Comparison of ENCODE assay signal across 27 cellular contexts in the genomic region with DNA sequence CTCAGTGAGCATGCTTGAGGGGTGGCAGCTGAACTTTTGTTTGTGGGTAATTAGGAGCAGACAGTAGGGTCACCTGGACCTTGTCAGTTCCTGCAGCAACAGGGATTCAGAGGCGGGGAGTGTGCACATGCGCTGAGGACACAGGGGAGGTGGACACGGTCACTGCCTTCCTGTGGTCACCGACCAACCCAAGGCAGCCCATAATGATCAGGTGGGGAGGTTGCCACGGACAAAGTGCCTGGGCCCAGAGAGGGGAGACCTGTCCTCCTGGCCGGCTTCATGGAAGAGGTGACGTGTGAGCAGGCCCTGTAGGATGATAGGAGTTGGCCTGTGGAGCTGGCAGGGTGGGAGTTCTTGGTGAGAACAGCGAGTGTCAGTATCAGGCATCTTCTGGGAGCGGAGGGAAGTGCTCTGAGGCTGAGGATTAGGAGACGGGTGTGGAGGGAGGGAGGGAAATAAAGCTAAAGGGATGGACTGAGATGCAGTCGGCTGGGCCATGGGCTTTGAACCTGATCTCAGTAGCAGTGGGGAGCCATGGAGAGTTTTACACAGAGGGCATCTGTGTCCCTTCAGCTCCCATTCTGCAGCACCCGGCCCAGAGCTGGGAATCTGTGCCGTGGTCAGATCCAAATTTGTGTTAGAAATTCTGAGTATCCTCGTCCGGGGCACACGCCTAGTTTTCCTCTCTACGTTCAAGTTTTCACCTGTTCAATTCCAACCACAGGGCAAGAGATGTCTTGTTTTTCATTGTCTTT.
DNase-seq lines count a peak whose midpoint lies in the region; ATAC-seq, FAIRE-seq and TF ChIP-seq lines count a peak whose summit lies in the region.
"Had no signal": no experiment of that assay in that cellular context is flagged by ENCODE, and none has a peak within 500 bp of the region (broad histone marks: within the 10 kb centered on the region; RNA-seq: fewer than 3 reads in every experiment).

No MANE protein-coding gene starts in this region.

- H3K4me3 Mint-ChIP-seq in GM23338 (no peak overlapping the region), osteocyte (ENCODE audit: unreplicated experiment) (no peak overlapping the region), Caco-2 (ENCODE audit: unreplicated experiment) (no peak overlapping the region)
- H3K4me3 Mint-ChIP-seq in activated T-cell treated with anti-CD3 and anti-CD28 coated beads, Interleukin-2, amount 50 U/mL, for 72 hours = no peak overlapping the region
- H3K4me3 Mint-ChIP-seq: activated CD8-positive, alpha-beta T cell treated with anti-CD3 and anti-CD28 coated beads, Interleukin-2, amount 10 ng/mL, durations not matched to agents 7 days and 5 days; activated naive CD8-positive, alpha-beta T cell treated with anti-CD3 and anti-CD28 coated beads for 36 hours; stimulated activated naive CD8-positive, alpha-beta T cell treated with anti-CD3 and anti-CD28 coated beads, Interleukin-15, amount 100 ng/mL, for 72 hours; T-helper 1 cell treated with Interleukin-12 subunit alpha and Interleukin-12 subunit beta and Interleukin-4 antibody, amounts not matched to agents 30 μg/mL and 1 μg/mL, for 36 hours had no signal

- intact Hi-C loops in K562 (cut with micrococcal nuclease) = loop anchor here (2.0 kb wide), 1 partner anchor 142 kb away; the partner anchor contains the start of gene SORCS2
- intact Hi-C loops in kidney (cut with DNase I) = no loop called here
- intact Hi-C loops in Caco-2 (cut with micrococcal nuclease; ENCODE audit: unreplicated experiment) = no loop called here

- H3K4me3 ChIP-seq in GM23338 (no peak overlapping the region), K562 (no peak overlapping the region), kidney (ENCODE audit: low read length in 2 of 2) (no peak overlapping the region), Caco-2 (ENCODE audit: low read depth, low read length) (no peak overlapping the region)
- H3K4me3 ChIP-seq: thyroid gland had no signal

- CTCF ChIA-PET in K562 (lab: Yijun Ruan, JAX; ENCODE audit: low intra/inter-chr PET ratio) (no interaction called here), Caco-2 (lab: Charles Lee) (interaction anchor here (0.8 to 1.8 kb wide), 6 partner anchors 10 to 145 kb away, joined by 3 to 11 read pairs (median 7); partner anchors contain the start of gene SORCS2)

- no peaks in the 10 kb centered on the region for H3K79me2 ChIP-seq in GM23338 (replicated peaks; ENCODE audit: insufficient read depth)
- no peaks in the 10 kb centered on the region for H3K79me2 ChIP-seq in K562 (ENCODE audit: control insufficient read depth, insufficient read depth, low read length)

- H3K36me3 ChIP-seq in GM23338 (ENCODE audit: insufficient read depth) (no peaks in the 10 kb centered on the region), K562 (ENCODE audit: control insufficient read depth, insufficient read depth, low read length) (no peaks in the 10 kb centered on the region), kidney (ENCODE audit: control insufficient read depth in 1 of 2, insufficient read depth in 2 of 2, low read length in 2 of 2) (no peaks in the 10 kb centered on the region), Caco-2 (ENCODE audit: control insufficient read depth, insufficient read depth, low read length) (no peaks in the 10 kb centered on the region)
- H3K36me3 ChIP-seq: BE2C, thyroid gland had no signal

- no peak overlapping the region for H3K27ac Mint-ChIP-seq in GM23338
- H3K27ac Mint-ChIP-seq in osteocyte (ENCODE audit: unreplicated experiment) = peak overlapping the region; percentile 19
- H3K27ac Mint-ChIP-seq in Caco-2 (ENCODE audit: unreplicated experiment) = no peak overlapping the region
- no peak overlapping the region for H3K27ac Mint-ChIP-seq in activated T-cell treated with anti-CD3 and anti-CD28 coated beads, Interleukin-2, amount 50 U/mL, for 72 hours
- H3K27ac Mint-ChIP-seq: activated CD8-positive, alpha-beta T cell treated with anti-CD3 and anti-CD28 coated beads, Interleukin-2, amount 10 ng/mL, durations not matched to agents 7 days and 5 days; activated naive CD8-positive, alpha-beta T cell treated with anti-CD3 and anti-CD28 coated beads for 36 hours; IgD-negative memory B cell; T-helper 1 cell treated with Interleukin-12 subunit alpha and Interleukin-12 subunit beta and Interleukin-4 antibody, amounts not matched to agents 30 μg/mL and 1 μg/mL, for 36 hours had no signal

- no peak for TF ChIP-seq CTCF in GM23338 (conservative IDR thresholded peaks at IDR 0.05; ENCODE audit: low read depth in 2 of 2)
- TF ChIP-seq CTCF in K562 (IDR thresholded peaks at IDR 0.05 in 2 of 3, conservative IDR thresholded peaks at IDR 0.05 in 1 of 3; ENCODE audit: insufficient read depth in 2 of 3, low read depth in 1 of 3, low read length in 3 of 3) = no peak
- no peak for TF ChIP-seq CTCF in kidney (IDR thresholded peaks at IDR 0.05; ENCODE audit: borderline replicate concordance, extremely low read depth, insufficient read depth)
- no peak for TF ChIP-seq CTCF in osteocyte (IDR thresholded peaks at IDR 0.05)
- TF ChIP-seq CTCF in Caco-2 (IDR thresholded peaks at IDR 0.05; ENCODE audit: insufficient read depth in 1 of 2, low read depth in 1 of 2, low read length in 1 of 2, severe bottlenecking in 1 of 2, unreplicated experiment in 1 of 2) = no peak

- TF ChIP-seq EP300 in K562 (IDR thresholded peaks at IDR 0.05; ENCODE audit: low read length) = no peak

- peaks cover 3% of the 10 kb centered on the region; the same call in 1 of the 3 replicates for H3K36me3 Mint-ChIP-seq in GM23338 (ENCODE audit: low read depth)
- H3K36me3 Mint-ChIP-seq in osteocyte (ENCODE audit: unreplicated experiment) = no peaks in the 10 kb centered on the region
- no peaks in the 10 kb centered on the region for H3K36me3 Mint-ChIP-seq in Caco-2 (ENCODE audit: insufficient read depth, unreplicated experiment)
- no peaks in the 10 kb centered on the region for H3K36me3 Mint-ChIP-seq in activated T-cell treated with anti-CD3 and anti-CD28 coated beads, Interleukin-2, amount 50 U/mL, for 72 hours (ENCODE audit: insufficient read depth in 2 of 2)
- H3K36me3 Mint-ChIP-seq: activated naive CD8-positive, alpha-beta T cell treated with anti-CD3 and anti-CD28 coated beads for 36 hours; IgD-negative memory B cell had no signal

- POLR2A ChIA-PET in K562 (lab: Yijun Ruan, JAX) = no interaction called here
- POLR2A ChIA-PET in Caco-2 (lab: Charles Lee) = no interaction called here

- no peak for FAIRE-seq in K562 (lab: Jason Lieb, UNC)
- FAIRE-seq in kidney (lab: Jason Lieb, UNC) = no peak
- FAIRE-seq: GM12892, H54, islet of Langerhans, TTC549 had no signal

- BruUV-seq in K562 (replicated peaks; lab: Mats Ljungman, UMichigan) (no TSS peak), Caco-2 (replicated peaks; lab: Mats Ljungman, UMichigan) (no TSS peak)

- ATAC-seq in GM23338 = no peak
- no peak for ATAC-seq in K562
- ATAC-seq in activated T-cell treated with anti-CD3 and anti-CD28 coated beads, Interleukin-2, amount 50 U/mL, for 72 hours (replicated peaks in 1 of 2) = no peak
- ATAC-seq: stimulated activated naive CD8-positive, alpha-beta T cell treated with anti-CD3 and anti-CD28 coated beads, Interleukin-15, amount 100 ng/mL, for 72 hours had no signal

- no peak for DNase-seq in GM23338 (ENCODE audit: low spot score)
- no peak for DNase-seq in K562 (ENCODE audit: extremely low read depth in 1 of 4, low spot score in 3 of 4)
- peak; percentile 39 for DNase-seq in kidney
- no peak for DNase-seq in osteocyte (ENCODE audit: extremely low spot score, unreplicated experiment)
- no peak for DNase-seq in NCI-H2227 (lab: John Stamatoyannopoulos, UW; ENCODE audit: unreplicated experiment)
- no peak for DNase-seq in Caco-2
- DNase-seq in activated T-cell treated with anti-CD3 and anti-CD28 coated beads, Interleukin-2, amount 50 U/mL, for 72 hours = no peak
- DNase-seq: ACHN; activated CD4-positive, alpha-beta T cell treated with anti-CD3 and anti-CD28 coated beads for 1 hour; activated CD8-positive, alpha-beta T cell treated with anti-CD3 and anti-CD28 coated beads, Interleukin-2, amount 10 ng/mL, durations not matched to agents 7 days and 5 days; activated naive CD8-positive, alpha-beta T cell treated with anti-CD3 and anti-CD28 coated beads for 36 hours; activated T-cell treated with anti-CD3 and anti-CD28 coated beads for 4 hours; BE2C; central memory CD4-positive, alpha-beta T cell; dermis blood vessel endothelial cell; DMS153; NCI-H1092; NCI-H1930; NCI-H2227 treated with DMSO at 0.1 percent for 48 hours; stimulated activated naive CD8-positive, alpha-beta T cell treated with anti-CD3 and anti-CD28 coated beads, Interleukin-15, amount 100 ng/mL, for 72 hours had no signal

- H3K27me3 Mint-ChIP-seq in GM23338 (ENCODE audit: insufficient read depth, low read depth, poor library complexity) (peaks cover 17% of the 10 kb centered on the region), osteocyte (ENCODE audit: unreplicated experiment) (no peaks in the 10 kb centered on the region), Caco-2 (ENCODE audit: insufficient read depth, unreplicated experiment) (no peaks in the 10 kb centered on the region)
- no peaks in the 10 kb centered on the region for H3K27me3 Mint-ChIP-seq in activated T-cell treated with anti-CD3 and anti-CD28 coated beads, Interleukin-2, amount 50 U/mL, for 72 hours (ENCODE audit: low read depth)
- H3K27me3 Mint-ChIP-seq: stimulated activated naive CD8-positive, alpha-beta T cell treated with anti-CD3 and anti-CD28 coated beads, Interleukin-15, amount 100 ng/mL, for 72 hours had no signal

- H2AFZ ChIP-seq in GM23338 (peak overlapping the region; percentile 78; the same call in 1 of the 2 replicates), K562 (ENCODE audit: low read depth, low read length) (no peak overlapping the region)

- in situ Hi-C loops in K562 (cut with MboI) = no loop called here

- no peak for TF ChIP-seq POLR2A in K562 (conservative IDR thresholded peaks at IDR 0.05)

- H3K4me1 ChIP-seq in GM23338 (ENCODE audit: insufficient read depth) (no peaks in the 10 kb centered on the region), K562 (replicated peaks in 1 of 2; ENCODE audit: control insufficient read depth in 2 of 2, insufficient read depth in 2 of 2, low read length in 2 of 2) (peaks cover 0 to 9% of the 10 kb centered on the region in 2 experiments; a peak in 1 of 5 replicates), kidney (ENCODE audit: control insufficient read depth in 1 of 2, insufficient read depth in 1 of 2, low read depth in 1 of 2, low read length in 2 of 2) (peaks cover 0 to 2% of the 10 kb centered on the region in 2 donors), Caco-2 (no peaks in the 10 kb centered on the region)

- H3K4me2 ChIP-seq in GM23338 = no peak overlapping the region
- H3K4me2 ChIP-seq in K562 (ENCODE audit: insufficient read depth, low read length) = no peak overlapping the region

- 1% methylated on average over 17 of the region's 17 CpGs for WGBS in K562 (ENCODE audit: insufficient coverage, low coverage, missing lambda C conversion rate)

- H3K9me2 ChIP-seq in GM23338 (ENCODE audit: insufficient read depth) = no peaks in the 10 kb centered on the region

- H3K9me3 ChIP-seq in K562 (replicated peaks; ENCODE audit: control insufficient read depth, insufficient read depth, low read depth, low read length) = no peaks in the 10 kb centered on the region
- H3K9me3 ChIP-seq in kidney (ENCODE audit: control insufficient read depth in 1 of 2, low read length in 2 of 2) = no peaks in the 10 kb centered on the region
- H3K9me3 ChIP-seq in Caco-2 = no peaks in the 10 kb centered on the region
- H3K9me3 ChIP-seq: BE2C, thyroid gland had no signal

- H3K27me3 ChIP-seq in GM23338 (ENCODE audit: insufficient read depth) = no peaks in the 10 kb centered on the region
- peaks cover 0 to 44% of the 10 kb centered on the region in 2 experiments; a peak in 3 of 5 replicates for H3K27me3 ChIP-seq in K562 (ENCODE audit: control insufficient read depth in 2 of 2, insufficient read depth in 2 of 2, low read length in 2 of 2)
- H3K27me3 ChIP-seq in Caco-2 (replicated peaks; ENCODE audit: control insufficient read depth, insufficient read depth, low read length) = no peaks in the 10 kb centered on the region
- H3K27me3 ChIP-seq: BE2C, thyroid gland had no signal

- no peaks in the 10 kb centered on the region for H3F3A ChIP-seq in GM23338 (replicated peaks; ENCODE audit: low read depth)

- no peaks in the 10 kb centered on the region for H3K9me1 ChIP-seq in K562 (ENCODE audit: control insufficient read depth, insufficient read depth, low read length)

- H3K9me3 Mint-ChIP-seq in GM23338 (peaks cover 4% of the 10 kb centered on the region), osteocyte (ENCODE audit: unreplicated experiment) (no peaks in the 10 kb centered on the region), Caco-2 (ENCODE audit: unreplicated experiment) (peaks cover 15% of the 10 kb centered on the region)
- H3K9me3 Mint-ChIP-seq in activated T-cell treated with anti-CD3 and anti-CD28 coated beads, Interleukin-2, amount 50 U/mL, for 72 hours = no peaks in the 10 kb centered on the region
- H3K9me3 Mint-ChIP-seq: activated naive CD8-positive, alpha-beta T cell treated with anti-CD3 and anti-CD28 coated beads for 36 hours had no signal

- peaks cover 10% of the 10 kb centered on the region for H3K4me1 Mint-ChIP-seq in GM23338
- H3K4me1 Mint-ChIP-seq in osteocyte (ENCODE audit: unreplicated experiment) = peaks cover 51% of the 10 kb centered on the region
- no peaks in the 10 kb centered on the region for H3K4me1 Mint-ChIP-seq in Caco-2 (ENCODE audit: low read depth, unreplicated experiment)
- no peaks in the 10 kb centered on the region for H3K4me1 Mint-ChIP-seq in activated T-cell treated with anti-CD3 and anti-CD28 coated beads, Interleukin-2, amount 50 U/mL, for 72 hours (ENCODE audit: low read depth)
- H3K4me1 Mint-ChIP-seq: activated naive CD8-positive, alpha-beta T cell treated with anti-CD3 and anti-CD28 coated beads for 36 hours; stimulated activated naive CD8-positive, alpha-beta T cell treated with anti-CD3 and anti-CD28 coated beads, Interleukin-15, amount 100 ng/mL, for 72 hours had no signal

- no peak for TF ChIP-seq RAD21 in K562 (CRISPR knock-in tag; conservative IDR thresholded peaks at IDR 0.05 in 1 of 2, IDR thresholded peaks at IDR 0.05 in 1 of 2)

- H3K27ac ChIP-seq in GM23338 (ENCODE audit: low read depth) (no peak overlapping the region), K562 (ENCODE audit: extremely low read depth, low read depth, low read length) (no peak overlapping the region), kidney (ENCODE audit: low read depth in 2 of 2, low read length in 2 of 2) (no peak overlapping the region)

- H3K9ac ChIP-seq in K562 (ENCODE audit: insufficient read depth in 1 of 2, low read depth in 2 of 2, low read length in 2 of 2) = no peak overlapping the region
- H3K9ac ChIP-seq in kidney (ENCODE audit: low read length in 2 of 2) = no peak overlapping the region

- H4K20me1 ChIP-seq in GM23338 (replicated peaks; ENCODE audit: insufficient read depth) (no peaks in the 10 kb centered on the region), K562 (replicated peaks; ENCODE audit: control insufficient read depth, insufficient read depth, low read length) (peaks cover 9% of the 10 kb centered on the region; the same call in 1 of the 2 replicates)
